8 cellular contexts compared by ENCODE assay signal in genomic region chr11:65491614-65492386, GRCh38. TPM values are rescaled to one million over a fixed set of nuclear protein-coding genes. Genes with fewer than 3 reads are reported as not detected.
DNase-seq lines count a peak whose midpoint lies in the region; ATAC-seq, FAIRE-seq and TF ChIP-seq lines count a peak whose summit lies in the region.

No MANE protein-coding gene starts in this region.

- no peak for ATAC-seq in activated T-cell treated with anti-CD3 and anti-CD28 coated beads, Interleukin-2, amount 50 U/mL, for 72 hours (replicated peaks in 1 of 2)
- ATAC-seq in activated T-cell treated with anti-CD3 and anti-CD28 coated beads, Interleukin-2, amount 50 U/mL, for 4 hours: no peak
- ATAC-seq in stimulated activated memory B cell treated with anti-CD40 and anti-IgM and Interleukin-4, amounts not matched to agents 10 μg/mL and 1 μg/mL and 100 μg/mL, for 72 hours: peak; percentile 12
- ATAC-seq in GM19324 (IDR thresholded peaks at IDR 0.05; ENCODE audit: low FRiP score, unreplicated experiment): no peak

- no peaks in the 10 kb centered on the region for H3K9me3 Mint-ChIP-seq in activated T-cell treated with anti-CD3 and anti-CD28 coated beads, Interleukin-2, amount 50 U/mL, for 72 hours
- H3K9me3 Mint-ChIP-seq in activated T-cell treated with anti-CD3 and anti-CD28 coated beads, Interleukin-2, amount 50 U/mL, for 4 hours: no peaks in the 10 kb centered on the region
- H3K9me3 Mint-ChIP-seq in brain: peaks cover 0 to 6% (median 0%) of the 10 kb centered on the region in 5 experiments
- no peaks in the 10 kb centered on the region for H3K9me3 Mint-ChIP-seq in stimulated activated memory B cell treated with anti-CD40 and anti-IgM and Interleukin-4, amounts not matched to agents 10 μg/mL and 1 μg/mL and 100 μg/mL, for 72 hours

- H3K27me3 Mint-ChIP-seq in activated T-cell treated with anti-CD3 and anti-CD28 coated beads, Interleukin-2, amount 50 U/mL, for 72 hours (ENCODE audit: low read depth): no peaks in the 10 kb centered on the region
- H3K27me3 Mint-ChIP-seq in activated T-cell treated with anti-CD3 and anti-CD28 coated beads, Interleukin-2, amount 50 U/mL, for 4 hours (ENCODE audit: low read depth): no peaks in the 10 kb centered on the region
- H3K27me3 Mint-ChIP-seq in brain: peaks cover 7% of the 10 kb centered on the region
- no peaks in the 10 kb centered on the region for H3K27me3 Mint-ChIP-seq in stimulated activated memory B cell treated with anti-CD40 and anti-IgM and Interleukin-4, amounts not matched to agents 10 μg/mL and 1 μg/mL and 100 μg/mL, for 72 hours

- DNase-seq in activated T-cell treated with anti-CD3 and anti-CD28 coated beads, Interleukin-2, amount 50 U/mL, for 72 hours: peak in 1 of 2 donors; percentile 29
- no peak for DNase-seq in activated T-cell treated with anti-CD3 and anti-CD28 coated beads, Interleukin-2, amount 50 U/mL, for 4 hours
- DNase-seq in NCI-H2227 treated with DMSO at 0.1 percent for 48 hours (lab: John Stamatoyannopoulos, UW) (peak; percentile 74), kidney tubule cell (ENCODE audit: low spot score) (peak; percentile 98), frontal cortex (ENCODE audit: low spot score in 2 of 2) (no peak)

- peak overlapping the region; percentile 98 for H3K27ac Mint-ChIP-seq in activated T-cell treated with anti-CD3 and anti-CD28 coated beads, Interleukin-2, amount 50 U/mL, for 72 hours
- H3K27ac Mint-ChIP-seq in brain: peak overlapping the region in 4 of 5 experiments; percentile 97 to 100 (median 100)
- H3K27ac Mint-ChIP-seq in stimulated activated memory B cell treated with anti-CD40 and anti-IgM and Interleukin-4, amounts not matched to agents 10 μg/mL and 1 μg/mL and 100 μg/mL, for 72 hours: peak overlapping the region; percentile 95

- H3K4me1 Mint-ChIP-seq in activated T-cell treated with anti-CD3 and anti-CD28 coated beads, Interleukin-2, amount 50 U/mL, for 72 hours (ENCODE audit: low read depth): peaks cover 95% of the 10 kb centered on the region
- peaks cover 50% of the 10 kb centered on the region for H3K4me1 Mint-ChIP-seq in activated T-cell treated with anti-CD3 and anti-CD28 coated beads, Interleukin-2, amount 50 U/mL, for 4 hours (ENCODE audit: low read depth)
- peaks cover 100% of the 10 kb centered on the region for H3K4me1 Mint-ChIP-seq in brain
- H3K4me1 Mint-ChIP-seq in stimulated activated memory B cell treated with anti-CD40 and anti-IgM and Interleukin-4, amounts not matched to agents 10 μg/mL and 1 μg/mL and 100 μg/mL, for 72 hours: peaks cover 83% of the 10 kb centered on the region

- H3K36me3 Mint-ChIP-seq in activated T-cell treated with anti-CD3 and anti-CD28 coated beads, Interleukin-2, amount 50 U/mL, for 72 hours (ENCODE audit: insufficient read depth in 2 of 2): peaks cover 0 to 2% of the 10 kb centered on the region in 2 donors
- H3K36me3 Mint-ChIP-seq in activated T-cell treated with anti-CD3 and anti-CD28 coated beads, Interleukin-2, amount 50 U/mL, for 4 hours (ENCODE audit: insufficient read depth): no peaks in the 10 kb centered on the region
- H3K36me3 Mint-ChIP-seq in brain: no peaks in the 10 kb centered on the region
- no peaks in the 10 kb centered on the region for H3K36me3 Mint-ChIP-seq in stimulated activated memory B cell treated with anti-CD40 and anti-IgM and Interleukin-4, amounts not matched to agents 10 μg/mL and 1 μg/mL and 100 μg/mL, for 72 hours

- no peak for FAIRE-seq in frontal cortex (lab: Jason Lieb, UNC)

- peak overlapping the region; percentile 87 for H3K4me3 Mint-ChIP-seq in activated T-cell treated with anti-CD3 and anti-CD28 coated beads, Interleukin-2, amount 50 U/mL, for 72 hours
- H3K4me3 Mint-ChIP-seq in activated T-cell treated with anti-CD3 and anti-CD28 coated beads, Interleukin-2, amount 50 U/mL, for 4 hours: no peak overlapping the region
- H3K4me3 Mint-ChIP-seq in brain: peak overlapping the region; percentile 67 to 86 (median 84)
- peak overlapping the region; percentile 59 for H3K4me3 Mint-ChIP-seq in stimulated activated memory B cell treated with anti-CD40 and anti-IgM and Interleukin-4, amounts not matched to agents 10 μg/mL and 1 μg/mL and 100 μg/mL, for 72 hours

- TF ChIP-seq CTCF in brain (conservative IDR thresholded peaks at IDR 0.05): no peak

RNA-seq across cellular contexts. Expression of gene MALAT1, which starts 7.0 kb away (rescaled TPM):
- over 10,000 TPM in 1 of 2 donors, 1,000 to 10,000 TPM in 1; 8,391 to 13,279 TPM for total RNA-seq in activated T-cell treated with anti-CD3 and anti-CD28 coated beads, Interleukin-2, amount 50 U/mL, for 72 hours
- total RNA-seq in activated T-cell treated with anti-CD3 and anti-CD28 coated beads, Interleukin-2, amount 50 U/mL, for 4 hours: 1,000 to 10,000 TPM; 3,100 to 4,455 (median 3,753) TPM
- polyA plus RNA-seq in brain (ENCODE audit: insufficient read depth, low read depth, low replicate concordance): 7.1 TPM
- 6,549 TPM for total RNA-seq in frontal cortex

RNA-seq across cellular contexts. Expression of gene SCYL1, which starts 33.1 kb away (rescaled TPM):
- 10 to 100 TPM; 77.9 to 83.4 TPM for total RNA-seq in activated T-cell treated with anti-CD3 and anti-CD28 coated beads, Interleukin-2, amount 50 U/mL, for 72 hours
- total RNA-seq in activated T-cell treated with anti-CD3 and anti-CD28 coated beads, Interleukin-2, amount 50 U/mL, for 4 hours: 10 to 100 TPM; 87.6 to 94.6 (median 94.3) TPM
- 81.7 TPM for polyA plus RNA-seq in brain (ENCODE audit: insufficient read depth, low read depth, low replicate concordance)
- total RNA-seq in frontal cortex: 39.1 TPM

Comparison
In these comparisons a context has a peak if more than half of its experiments do, and no peak if none do; other contexts are left out.
1. DNase-seq: peak in NCI-H2227 treated with DMSO at 0.1 percent for 48 hours (single experiment) and kidney tubule cell (single experiment); none in activated T-cell treated with anti-CD3 and anti-CD28 coated beads, Interleukin-2, amount 50 U/mL, for 4 hours (single experiment) and frontal cortex (0 of 2).
2. Peak in every context shown above with its lines, with median percentiles within 50 percentile points of each other: H3K27ac Mint-ChIP-seq.